In genomic region chr11:118088531-118088930, GRCh38 we compare ENCODE assay signal across 12 cellular contexts. TPM values are rescaled to one million over a fixed set of nuclear protein-coding genes. Genes with fewer than 3 reads are reported as not detected.
A peak's percentile ranks its signal among the peaks of the same experiment; 100 is the strongest.
DNase-seq lines count a peak whose midpoint lies in the region; ATAC-seq lines count a peak whose summit lies in the region.
"Had no signal": no experiment of that assay in that cellular context is flagged by ENCODE, and none has a peak within 500 bp of the region (broad histone marks: within the 10 kb centered on the region; RNA-seq: fewer than 3 reads in every experiment).

No MANE protein-coding gene starts in this region.

- peak overlapping the region in 10 of 11 experiments; percentile 8 to 81 (median 66); a peak in 18 of 22 replicates for H3K27ac ChIP-seq in BLaER1 treated with 17β-estradiol and CSF1 and Interleukin-3, amounts not matched to agents 10 nM and 100 nM
- H3K27ac ChIP-seq: esophagus muscularis mucosa had no signal

- H3K4me3 ChIP-seq in BLaER1 treated with 17β-estradiol and CSF1 and Interleukin-3, amounts not matched to agents 10 nM and 100 nM = no peak overlapping the region
- H3K4me3 ChIP-seq: esophagus muscularis mucosa had no signal

- peaks cover 14 to 26% (median 19%) of the 10 kb centered on the region in 3 donors for H3K4me1 Mint-ChIP-seq in naive B cell
- no peaks in the 10 kb centered on the region for H3K4me1 Mint-ChIP-seq in activated CD4-positive, alpha-beta memory T cell treated with anti-CD3 and anti-CD28 coated beads, Interleukin-2, amount 10 ng/mL, durations not matched to agents 7 days and 5 days

- H3K36me3 ChIP-seq in BLaER1 treated with 17β-estradiol and CSF1 and Interleukin-3, amounts not matched to agents 10 nM and 100 nM = peaks cover 0 to 7% (median 0%) of the 10 kb centered on the region in 11 experiments; a peak in 3 of 22 replicates
- H3K36me3 ChIP-seq: esophagus muscularis mucosa had no signal

- H3K27me3 Mint-ChIP-seq in naive B cell = peaks cover 0 to 6% (median 0%) of the 10 kb centered on the region in 3 donors
- peaks cover 8% of the 10 kb centered on the region for H3K27me3 Mint-ChIP-seq in activated CD4-positive, alpha-beta memory T cell treated with anti-CD3 and anti-CD28 coated beads, Interleukin-2, amount 10 ng/mL, durations not matched to agents 7 days and 5 days

- no peaks in the 10 kb centered on the region for H3K27me3 ChIP-seq in BLaER1 treated with 17β-estradiol and CSF1 and Interleukin-3, amounts not matched to agents 10 nM and 100 nM

- POLR2A ChIA-PET in activated CD4-positive, alpha-beta memory T cell treated with anti-CD3 and anti-CD28 coated beads, Interleukin-2, amount 10 ng/mL, durations not matched to agents 7 days and 5 days (lab: Charles Lee) = no interaction called here

- H4K20me1 ChIP-seq in BLaER1 treated with 17β-estradiol and CSF1 and Interleukin-3, amounts not matched to agents 10 nM and 100 nM = no peaks in the 10 kb centered on the region

- H3K9me3 Mint-ChIP-seq in naive B cell = peaks cover 0 to 14% (median 8%) of the 10 kb centered on the region in 7 donors
- H3K9me3 Mint-ChIP-seq in activated CD4-positive, alpha-beta memory T cell treated with anti-CD3 and anti-CD28 coated beads, Interleukin-2, amount 10 ng/mL, durations not matched to agents 7 days and 5 days = peaks cover 35% of the 10 kb centered on the region

- CTCF ChIA-PET in activated CD4-positive, alpha-beta memory T cell treated with anti-CD3 and anti-CD28 coated beads, Interleukin-2, amount 10 ng/mL, durations not matched to agents 7 days and 5 days (lab: Charles Lee) = no interaction called here

- H3K36me3 Mint-ChIP-seq in naive B cell = peaks cover 0 to 8% of the 10 kb centered on the region in 2 donors
- peaks cover 16% of the 10 kb centered on the region for H3K36me3 Mint-ChIP-seq in activated CD4-positive, alpha-beta memory T cell treated with anti-CD3 and anti-CD28 coated beads, Interleukin-2, amount 10 ng/mL, durations not matched to agents 7 days and 5 days (ENCODE audit: low read depth)

- H3K4me3 Mint-ChIP-seq in naive B cell = peak overlapping the region in 3 of 8 donors; percentile 29 to 71 (median 67)
- no peak overlapping the region for H3K4me3 Mint-ChIP-seq in activated CD4-positive, alpha-beta memory T cell treated with anti-CD3 and anti-CD28 coated beads, Interleukin-2, amount 10 ng/mL, durations not matched to agents 7 days and 5 days

- ATAC-seq in naive B cell (ENCODE audit: low read depth in 2 of 2) = peak; percentile 92 to 95
- no peak for ATAC-seq in HG03460 (IDR thresholded peaks at IDR 0.05; ENCODE audit: unreplicated experiment)
- no peak for ATAC-seq in HG02588 (IDR thresholded peaks at IDR 0.05; ENCODE audit: unreplicated experiment)

- H3K27ac Mint-ChIP-seq in naive B cell = peak overlapping the region in 1 of 6 donors; percentile 49
- no peak overlapping the region for H3K27ac Mint-ChIP-seq in activated CD4-positive, alpha-beta memory T cell treated with anti-CD3 and anti-CD28 coated beads, Interleukin-2, amount 10 ng/mL, durations not matched to agents 7 days and 5 days

- H3K4me2 ChIP-seq in BLaER1 treated with 17β-estradiol and CSF1 and Interleukin-3, amounts not matched to agents 10 nM and 100 nM = peak overlapping the region; percentile 38 to 79 (median 67); a peak in 19 of 22 replicates

- peaks cover 22 to 49% (median 32%) of the 10 kb centered on the region in 10 experiments for H3K4me1 ChIP-seq in BLaER1 treated with 17β-estradiol and CSF1 and Interleukin-3, amounts not matched to agents 10 nM and 100 nM

- DNase-seq in NOMO-1 treated with DMSO at 0.1 percent for 48 hours (lab: John Stamatoyannopoulos, UW; ENCODE audit: unreplicated experiment) (peak; percentile 97), dermis microvascular lymphatic vessel endothelial cell (ENCODE audit: low read depth in 2 of 2) (peak; percentile 7 to 75), naive B cell (peak; percentile 16)
- DNase-seq in activated CD4-positive, alpha-beta memory T cell treated with anti-CD3 and anti-CD28 coated beads, Interleukin-2, amount 10 ng/mL, durations not matched to agents 7 days and 5 days = no peak
- DNase-seq in activated CD8-positive, alpha-beta memory T cell treated with anti-CD3 and anti-CD28 coated beads, Interleukin-2, amount 50 U/mL, for 48 hours = no peak
- DNase-seq: activated CD8-positive, alpha-beta memory T cell treated with anti-CD3 and anti-CD28 coated beads, Interleukin-2, amount 50 U/mL, for 4 hours; NCI-H774; T-helper 2 cell had no signal

- peaks cover 30 to 48% (median 33%) of the 10 kb centered on the region in 11 experiments for H3K9me3 ChIP-seq in BLaER1 treated with 17β-estradiol and CSF1 and Interleukin-3, amounts not matched to agents 10 nM and 100 nM (replicated peaks in 1 of 11)

- peak overlapping the region in 3 of 11 experiments; percentile 28 to 47 (median 46); a peak in 6 of 22 replicates for H3K9ac ChIP-seq in BLaER1 treated with 17β-estradiol and CSF1 and Interleukin-3, amounts not matched to agents 10 nM and 100 nM

RNA-seq across cellular contexts. Expression of gene SMIM35, which starts 1.8 kb away (rescaled TPM):
- not detected in 2 replicates for total RNA-seq in dermis microvascular lymphatic vessel endothelial cell
- 1 to 10 TPM in 3 of 6 donors, under 1 TPM in 3; 0.77 to 3.4 (median 1.1) TPM for polyA plus RNA-seq in naive B cell (ENCODE audit: low read depth in 6 of 6)
- total RNA-seq in activated CD4-positive, alpha-beta memory T cell treated with anti-CD3 and anti-CD28 coated beads, Interleukin-2, amount 10 ng/mL, durations not matched to agents 7 days and 5 days = under 1 TPM; 0.45 to 0.55 TPM
- total RNA-seq: esophagus muscularis mucosa had no signal

RNA-seq across cellular contexts. Expression of gene TMPRSS4, which starts 11.7 kb away (rescaled TPM):
- total RNA-seq in dermis microvascular lymphatic vessel endothelial cell = not detected in 2 replicates
- not detected for polyA plus RNA-seq in naive B cell (ENCODE audit: low read depth in 6 of 6)
- total RNA-seq in activated CD4-positive, alpha-beta memory T cell treated with anti-CD3 and anti-CD28 coated beads, Interleukin-2, amount 10 ng/mL, durations not matched to agents 7 days and 5 days = under 1 TPM in 1 of 2 experiments, not detected in 1; 0.05 TPM

Comparison
In these comparisons a context has a peak if more than half of its experiments do, and no peak if none do; other contexts are left out.
1. DNase-seq: peak in NOMO-1 treated with DMSO at 0.1 percent for 48 hours (single experiment), dermis microvascular lymphatic vessel endothelial cell (2 of 2) and naive B cell (single experiment); none in activated CD4-positive, alpha-beta memory T cell treated with anti-CD3 and anti-CD28 coated beads, Interleukin-2, amount 10 ng/mL, durations not matched to agents 7 days and 5 days (single experiment) and activated CD8-positive, alpha-beta memory T cell treated with anti-CD3 and anti-CD28 coated beads, Interleukin-2, amount 50 U/mL, for 48 hours (single experiment).
2. ATAC-seq: peak in naive B cell (2 of 2); none in HG03460 (single experiment) and HG02588 (single experiment).